In genomic region chr18:29960539-29960938, GRCh38 we compare ENCODE assay signal across 32 cellular contexts.
"Had no signal": no experiment of that assay in that cellular context is flagged by ENCODE, and none has a peak within 500 bp of the region (broad histone marks: within the 10 kb centered on the region; RNA-seq: fewer than 3 reads in every experiment).

No MANE protein-coding gene starts in this region.

- H3K9me3 ChIP-seq: esophagus squamous epithelium had no signal

- H3K4me3 ChIP-seq: esophagus squamous epithelium had no signal

- H3K4me1 Mint-ChIP-seq: activated CD4-positive, alpha-beta T cell treated with anti-CD3 and anti-CD28 coated beads for 36 hours; activated CD4-positive, alpha-beta T cell treated with anti-CD3 and anti-CD28 coated beads, Interleukin-2, amount 10 ng/mL, durations not matched to agents 24 days and 14 days; activated CD8-positive, alpha-beta memory T cell treated with anti-CD3 and anti-CD28 coated beads, Interleukin-2, amount 10 ng/mL, durations not matched to agents 7 days and 5 days; central memory CD8-positive, alpha-beta T cell; T-helper 17 cell had no signal

- DNase-seq: activated CD4-positive, alpha-beta memory T cell treated with anti-CD3 and anti-CD28 coated beads for 36 hours; activated CD4-positive, alpha-beta T cell treated with anti-CD3 and anti-CD28 coated beads for 36 hours; activated CD4-positive, alpha-beta T cell treated with anti-CD3 and anti-CD28 coated beads, Interleukin-2, amount 10 ng/mL, durations not matched to agents 24 days and 14 days; activated CD4-positive, CD25-positive, alpha-beta regulatory T cell; activated CD4-positive, CD25-positive, alpha-beta regulatory T cell treated with anti-CD3 and anti-CD28 coated beads, Interleukin-2, amount 50 U/mL, for 72 hours; activated CD8-positive, alpha-beta memory T cell treated with anti-CD3 and anti-CD28 coated beads, Interleukin-2, amount 10 ng/mL, durations not matched to agents 7 days and 5 days; activated CD8-positive, alpha-beta memory T cell treated with anti-CD3 and anti-CD28 coated beads, Interleukin-2, amount 50 U/mL, for 4 hours; activated CD8-positive, alpha-beta T cell treated with anti-CD3 and anti-CD28 coated beads, Interleukin-2, amount 10 ng/mL, durations not matched to agents 7 days and 5 days; activated gamma-delta T cell treated with Interleukin-2 at 50 U/mL for 16 hours; activated naive CD4-positive, alpha-beta T cell treated with anti-CD3 and anti-CD28 coated beads, Interleukin-2, amount 50 U/mL, for 16 hours; activated naive CD4-positive, alpha-beta T cell treated with Interleukin-2 at 50 U/mL for 16 hours; activated T-cell treated with anti-CD3 and anti-CD28 coated beads, Interleukin-2, amount 50 U/mL, for 24 hours; activated T-cell treated with anti-CD3 and anti-CD28 coated beads, Interleukin-2, amount 50 U/mL, for 72 hours; amniotic stem cell; anterior cingulate cortex; brain microvascular endothelial cell; cortex of kidney; dermis blood vessel endothelial cell; effector CD4-positive, alpha-beta T cell; effector memory CD8-positive, alpha-beta T cell; esophagus squamous epithelium; foreskin melanocyte; head of caudate nucleus; T-helper 1 cell; T-helper 17 cell had no signal

- H3K27me3 ChIP-seq: brain microvascular endothelial cell, esophagus squamous epithelium had no signal

- H3K4me1 ChIP-seq: esophagus squamous epithelium had no signal

- H3K36me3 ChIP-seq: brain microvascular endothelial cell, esophagus squamous epithelium had no signal

- ATAC-seq: activated CD4-positive, alpha-beta T cell treated with anti-CD3 and anti-CD28 coated beads for 36 hours; activated CD8-positive, alpha-beta memory T cell treated with anti-CD3 and anti-CD28 coated beads, Interleukin-2, amount 10 ng/mL, durations not matched to agents 7 days and 5 days; activated CD8-positive, alpha-beta T cell treated with anti-CD3 and anti-CD28 coated beads, Interleukin-2, amount 10 ng/mL, durations not matched to agents 7 days and 5 days; activated T-cell treated with anti-CD3 and anti-CD28 coated beads, Interleukin-2, amount 50 U/mL, for 72 hours; effector memory CD8-positive, alpha-beta T cell; T-helper 17 cell had no signal

- H3K4me3 Mint-ChIP-seq: activated CD4-positive, alpha-beta memory T cell treated with anti-CD3 and anti-CD28 coated beads for 36 hours; activated CD4-positive, alpha-beta T cell treated with anti-CD3 and anti-CD28 coated beads for 36 hours; activated CD4-positive, alpha-beta T cell treated with anti-CD3 and anti-CD28 coated beads, Interleukin-2, amount 10 ng/mL, durations not matched to agents 24 days and 14 days; activated CD8-positive, alpha-beta memory T cell treated with anti-CD3 and anti-CD28 coated beads, Interleukin-2, amount 10 ng/mL, durations not matched to agents 7 days and 5 days; activated CD8-positive, alpha-beta T cell treated with anti-CD3 and anti-CD28 coated beads, Interleukin-2, amount 10 ng/mL, durations not matched to agents 7 days and 5 days; activated naive CD8-positive, alpha-beta T cell; activated T-cell treated with anti-CD3 and anti-CD28 coated beads, Interleukin-2, amount 50 U/mL, for 24 hours; activated T-cell treated with anti-CD3 and anti-CD28 coated beads, Interleukin-2, amount 50 U/mL, for 72 hours; central memory CD8-positive, alpha-beta T cell; effector memory CD8-positive, alpha-beta T cell; T-helper 17 cell; T-helper 2 cell treated with Interferon-gamma antibody and Interleukin-4, amounts not matched to agents 5 μg/mL and 100 μg/mL, for 36 hours had no signal

- H3K27ac ChIP-seq: brain microvascular endothelial cell, epithelial cell of prostate, esophagus squamous epithelium, VCaP had no signal

- H3K36me3 Mint-ChIP-seq: activated CD4-positive, alpha-beta memory T cell treated with anti-CD3 and anti-CD28 coated beads for 36 hours; activated CD8-positive, alpha-beta memory T cell treated with anti-CD3 and anti-CD28 coated beads, Interleukin-2, amount 10 ng/mL, durations not matched to agents 7 days and 5 days; activated naive CD8-positive, alpha-beta T cell had no signal

- FAIRE-seq: astrocyte, bronchial epithelial cell had no signal

- H3K27ac Mint-ChIP-seq: activated CD4-positive, alpha-beta memory T cell treated with anti-CD3 and anti-CD28 coated beads for 36 hours; activated CD4-positive, alpha-beta T cell treated with anti-CD3 and anti-CD28 coated beads for 36 hours; activated CD4-positive, alpha-beta T cell treated with anti-CD3 and anti-CD28 coated beads, Interleukin-2, amount 10 ng/mL, durations not matched to agents 24 days and 14 days; activated CD8-positive, alpha-beta memory T cell treated with anti-CD3 and anti-CD28 coated beads, Interleukin-2, amount 10 ng/mL, durations not matched to agents 7 days and 5 days; activated CD8-positive, alpha-beta T cell treated with anti-CD3 and anti-CD28 coated beads, Interleukin-2, amount 10 ng/mL, durations not matched to agents 7 days and 5 days; activated naive CD8-positive, alpha-beta T cell; activated T-cell treated with anti-CD3 and anti-CD28 coated beads, Interleukin-2, amount 50 U/mL, for 24 hours; activated T-cell treated with anti-CD3 and anti-CD28 coated beads, Interleukin-2, amount 50 U/mL, for 72 hours; effector memory CD8-positive, alpha-beta T cell; T-helper 17 cell; T-helper 2 cell treated with Interferon-gamma antibody and Interleukin-4, amounts not matched to agents 5 μg/mL and 100 μg/mL, for 36 hours had no signal

- H3K27me3 Mint-ChIP-seq: activated CD4-positive, alpha-beta memory T cell treated with anti-CD3 and anti-CD28 coated beads for 36 hours; activated CD4-positive, alpha-beta T cell treated with anti-CD3 and anti-CD28 coated beads for 36 hours; activated CD4-positive, alpha-beta T cell treated with anti-CD3 and anti-CD28 coated beads, Interleukin-2, amount 10 ng/mL, durations not matched to agents 24 days and 14 days; activated CD8-positive, alpha-beta memory T cell treated with anti-CD3 and anti-CD28 coated beads, Interleukin-2, amount 10 ng/mL, durations not matched to agents 7 days and 5 days; activated naive CD8-positive, alpha-beta T cell; activated T-cell treated with anti-CD3 and anti-CD28 coated beads, Interleukin-2, amount 50 U/mL, for 24 hours; central memory CD8-positive, alpha-beta T cell; effector memory CD8-positive, alpha-beta T cell; T-helper 17 cell had no signal
